ENCODE assay signal across 11 cellular contexts in the genomic region with DNA sequence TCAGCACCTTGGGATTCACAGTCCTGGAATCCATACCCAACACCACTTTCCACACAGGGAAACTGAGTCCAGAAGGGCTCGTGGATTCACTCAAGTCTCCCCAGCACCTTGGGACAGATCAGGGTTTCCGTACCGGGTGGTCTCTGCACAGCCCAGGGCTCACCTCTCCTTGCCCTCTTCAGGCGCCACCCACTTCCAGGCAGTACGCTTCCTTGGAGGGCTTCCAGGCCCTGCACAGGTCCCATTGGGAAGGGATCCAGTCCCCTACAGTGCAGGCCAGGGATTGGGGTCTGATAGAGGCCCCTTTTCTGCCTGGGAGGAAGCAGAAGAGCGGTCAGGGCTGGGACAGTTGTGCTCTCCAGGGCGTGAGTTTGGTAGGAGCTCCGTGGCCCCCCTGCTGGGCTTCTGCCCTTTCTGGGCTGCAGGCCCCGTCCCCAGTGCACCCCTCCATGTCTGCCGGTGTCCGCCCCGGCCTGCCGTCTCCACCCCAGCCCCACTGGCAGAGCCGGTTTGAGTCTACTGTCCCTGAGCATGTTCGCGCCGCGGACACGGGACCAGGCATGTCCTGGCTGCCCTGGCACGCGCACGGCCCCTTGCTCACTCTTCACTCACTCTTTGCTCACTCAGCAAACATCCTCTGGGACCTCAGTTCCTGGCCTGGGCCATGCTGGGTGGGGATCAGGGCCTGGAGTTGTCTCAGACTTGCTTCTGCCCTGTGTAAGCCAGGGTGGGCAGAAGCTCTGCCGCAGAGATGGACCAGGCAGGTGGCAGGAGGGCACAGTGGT. TPM values are rescaled to one million over a fixed set of nuclear protein-coding genes. Genes with fewer than 3 reads are reported as not detected.
DNase-seq lines count a peak whose midpoint lies in the region; ATAC-seq, FAIRE-seq and TF ChIP-seq lines count a peak whose summit lies in the region.
"Had no signal": no experiment of that assay in that cellular context is flagged by ENCODE, and none has a peak within 500 bp of the region (broad histone marks: within the 10 kb centered on the region; RNA-seq: fewer than 3 reads in every experiment).

No MANE protein-coding gene starts in this region.

- FAIRE-seq in A549 (lab: Jason Lieb, UNC), result no peak

- TF ChIP-seq EP300 in A549 (IDR thresholded peaks at IDR 0.05) (no peak), esophagus muscularis mucosa (IDR thresholded peaks at IDR 0.05) (no peak), ovary (IDR thresholded peaks at IDR 0.05) (no peak)

- no peak overlapping the region for H2BK15ac ChIP-seq in IMR-90 (ENCODE audit: low read depth, low read length)

- TF ChIP-seq POLR2A in A549 (IDR thresholded peaks at IDR 0.05; ENCODE audit: low read length) (no peak), IMR-90 (IDR thresholded peaks at IDR 0.05; ENCODE audit: low read depth, low read length) (no peak), esophagus muscularis mucosa (IDR thresholded peaks at IDR 0.05; ENCODE audit: low read depth) (no peak), ovary (IDR thresholded peaks at IDR 0.05) (no peak)

- 75% methylated on average over 20 of the region's 23 CpGs for WGBS in A549 (ENCODE audit: missing lambda C conversion rate)
- WGBS in IMR-90 (ENCODE audit: extremely low coverage in 2 of 2, insufficient read length in 1 of 2), 2 experiments, result 85% methylated on average over 14 of the region's 23 CpGs; no CpG with 5 or more reads in 1 of the 2 experiments
- WGBS in esophagus muscularis mucosa, result 74% methylated on average over 12 of the region's 23 CpGs
- 59 to 63% (median 60%) methylated on average over 23 of the region's 23 CpGs for WGBS in ovary, 3 donors

- H4K20me1 ChIP-seq in IMR-90 (ENCODE audit: insufficient read depth, low read length), result peaks cover 90% of the 10 kb centered on the region

- peaks cover 70% of the 10 kb centered on the region for H3K4me1 ChIP-seq in A549
- H3K4me1 ChIP-seq in IMR-90 (ENCODE audit: control insufficient read depth, insufficient read depth, low read length), result peaks cover 5% of the 10 kb centered on the region
- peaks cover 11 to 86% (median 67%) of the 10 kb centered on the region in 4 donors for H3K4me1 ChIP-seq in esophagus muscularis mucosa
- peaks cover 13% of the 10 kb centered on the region for H3K4me1 ChIP-seq in ovary (ENCODE audit: insufficient read depth)

- dilution Hi-C loops in IMR-90 (cut with HindIII; ENCODE audit: low sequenced_read_pairs, unreplicated experiment), result no loop called here

- DNase-seq in A549 (ENCODE audit: low read depth in 1 of 2, low spot score in 1 of 2), result no peak
- no peak for DNase-seq in IMR-90
- no peak for DNase-seq in esophagus muscularis mucosa (ENCODE audit: extremely low spot score)
- DNase-seq in ovary, result peak in 3 of 5 donors; percentile 28 to 59 (median 40)
- no peak for DNase-seq in cerebellar cortex (ENCODE audit: low spot score)
- no peak for DNase-seq in effector CD8-positive, alpha-beta T cell (lab: John Stamatoyannopoulos, UW)
- DNase-seq in MG63, result no peak
- no peak for DNase-seq in hypothalamus (lab: John Stamatoyannopoulos, UW)
- DNase-seq: activated B cell treated with CpG ODN at 0.5 μM for 24 hours; central memory CD4-positive, alpha-beta T cell; NCI-H226 had no signal

- H3K79me1 ChIP-seq in IMR-90 (ENCODE audit: low read depth in 1 of 2, low read length in 2 of 2), result peaks cover 32 to 92% of the 10 kb centered on the region in 2 experiments

- H3K4me3 ChIP-seq in A549 (no peak overlapping the region), IMR-90 (ENCODE audit: insufficient read depth, low read depth, low read length) (no peak overlapping the region), esophagus muscularis mucosa (peak overlapping the region in 1 of 4 donors; percentile 5), ovary (no peak overlapping the region), MG63 (no peak overlapping the region)

- no peak overlapping the region for H2AK5ac ChIP-seq in IMR-90 (ENCODE audit: low read depth, low read length)

- ATAC-seq in A549 (peak in 1 of 2 experiments; percentile 5; a peak in 1 of 6 replicates), IMR-90 (ENCODE audit: low read depth) (no peak)

- no peak overlapping the region for H3K4ac ChIP-seq in IMR-90 (ENCODE audit: low read depth, low read length)

- TF ChIP-seq CTCF in A549 (IDR thresholded peaks at IDR 0.05), result no peak
- TF ChIP-seq CTCF in IMR-90 (conservative IDR thresholded peaks at IDR 0.05; ENCODE audit: low read depth, low read length), result no peak
- no peak for TF ChIP-seq CTCF in esophagus muscularis mucosa (IDR thresholded peaks at IDR 0.05)
- no peak for TF ChIP-seq CTCF in ovary (IDR thresholded peaks at IDR 0.05)

- H4K91ac ChIP-seq in IMR-90 (ENCODE audit: insufficient read depth, low read depth, low read length), result no peak overlapping the region

- POLR2A ChIA-PET in A549 (lab: Yijun Ruan, JAX), result interaction anchor here (0.5 kb wide), 1 partner anchor 22 kb away, joined by 3 read pairs; no protein-coding TSS in a partner anchor
- POLR2A ChIA-PET in IMR-90 (lab: Charles Lee; ENCODE audit: unreplicated experiment), result no interaction called here

- H3K23ac ChIP-seq in IMR-90 (ENCODE audit: low read depth, low read length), result no peak overlapping the region

- H3K36me3 ChIP-seq in IMR-90 (ENCODE audit: control insufficient read depth, insufficient read depth, low read length), result peaks cover 7% of the 10 kb centered on the region
- H3K36me3 ChIP-seq in esophagus muscularis mucosa, result peaks cover 0 to 12% (median 3%) of the 10 kb centered on the region in 4 donors
- H3K36me3 ChIP-seq in ovary, result no peaks in the 10 kb centered on the region
- peaks cover 8% of the 10 kb centered on the region for H3K36me3 ChIP-seq in MG63

- H4K8ac ChIP-seq in IMR-90 (ENCODE audit: low read depth in 2 of 2, low read length in 2 of 2), result no peak overlapping the region

- H2AK9ac ChIP-seq in IMR-90 (replicated peaks; ENCODE audit: low read depth, low read length, poor library complexity), result peak overlapping the region; percentile 19

- no TSS peak for BruUV-seq in IMR-90 (replicated peaks; lab: Mats Ljungman, UMichigan)

- TF ChIP-seq RAD21 in A549 (conservative IDR thresholded peaks at IDR 0.05 in 1 of 2, IDR thresholded peaks at IDR 0.05 in 1 of 2) (no peak), IMR-90 (IDR thresholded peaks at IDR 0.05; ENCODE audit: low read length) (no peak)

- intact Hi-C loops in IMR-90 (cut with micrococcal nuclease), result no loop called here
- intact Hi-C loops in esophagus muscularis mucosa (cut with DNase I), result no loop called here
- intact Hi-C loops in ovary (cut with DNase I), result no loop called here

- no peaks in the 10 kb centered on the region for H3K27me3 ChIP-seq in IMR-90 (ENCODE audit: control insufficient read depth, insufficient read depth, low read length)
- H3K27me3 ChIP-seq in esophagus muscularis mucosa, result no peaks in the 10 kb centered on the region
- no peaks in the 10 kb centered on the region for H3K27me3 ChIP-seq in ovary
- H3K27me3 ChIP-seq in MG63, result no peaks in the 10 kb centered on the region

- H2BK20ac ChIP-seq in IMR-90 (ENCODE audit: low read depth, low read length), result no peak overlapping the region

- in situ Hi-C loops in IMR-90 (cut with MboI; ENCODE audit: low sequenced_read_pairs), result no loop called here

- H3K4me2 ChIP-seq in A549, result peak overlapping the region; percentile 22; the same call in 2 of the 3 replicates
- H3K4me2 ChIP-seq in IMR-90 (ENCODE audit: low read depth, low read length), result no peak overlapping the region

- H3K56ac ChIP-seq in IMR-90 (ENCODE audit: extremely low read depth, insufficient read depth, low read length), result no peak overlapping the region

- H2BK120ac ChIP-seq in IMR-90 (ENCODE audit: low read depth, low read length), result no peak overlapping the region

- peaks cover 18% of the 10 kb centered on the region for H3K9me1 ChIP-seq in IMR-90 (ENCODE audit: insufficient read depth, low read length)

- H2AFZ ChIP-seq in IMR-90 (replicated peaks; ENCODE audit: low read length, poor library complexity), result no peak overlapping the region

- no peak overlapping the region for H3K14ac ChIP-seq in IMR-90 (replicated peaks; ENCODE audit: low read depth, low read length)

- no peak overlapping the region for H2BK5ac ChIP-seq in IMR-90 (ENCODE audit: low read depth, low read length, poor library complexity, severe bottlenecking)

- H4K5ac ChIP-seq in IMR-90 (ENCODE audit: low read depth, low read length), result no peak overlapping the region

- no peak overlapping the region for H3K18ac ChIP-seq in IMR-90 (ENCODE audit: low read depth, low read length)

- CTCF ChIA-PET in A549 (lab: Yijun Ruan, JAX), result interaction anchor here (1.3 to 1.5 kb wide), 2 partner anchors 18 to 31 kb away, joined by 3 read pairs; no protein-coding TSS in a partner anchor
- CTCF ChIA-PET in IMR-90 (lab: Yijun Ruan, JAX), result no interaction called here

- no peak overlapping the region for H3K9ac ChIP-seq in IMR-90 (ENCODE audit: low read depth, low read length)

- H3K27ac ChIP-seq in A549 (peak overlapping the region; percentile 30 to 85; a peak in 5 of 6 replicates), IMR-90 (ENCODE audit: insufficient read depth, low read length) (no peak overlapping the region), esophagus muscularis mucosa (replicated peaks in 1 of 4) (peak overlapping the region; percentile 15 to 65 (median 36)), ovary (peak overlapping the region in 1 of 2 donors; percentile 7)

- H3K9me3 ChIP-seq in A549, result no peaks in the 10 kb centered on the region
- H3K9me3 ChIP-seq in IMR-90 (ENCODE audit: control insufficient read depth, insufficient read depth, low read length), result no peaks in the 10 kb centered on the region
- no peaks in the 10 kb centered on the region for H3K9me3 ChIP-seq in esophagus muscularis mucosa
- H3K9me3 ChIP-seq in ovary, result no peaks in the 10 kb centered on the region
- H3K9me3 ChIP-seq in MG63, result no peaks in the 10 kb centered on the region

TF ChIP-seq in IMR-90, 13 proteins besides CTCF, POLR2A, EP300 and RAD21 (continues in another document):
- TF ChIP-seq NFE2L2 (IDR thresholded peaks at IDR 0.05; ENCODE audit: low read depth, low read length), result no peak
- no peak for TF ChIP-seq MAZ (IDR thresholded peaks at IDR 0.05; ENCODE audit: borderline replicate concordance, low read depth, low read length)
- TF ChIP-seq CHD1 (IDR thresholded peaks at IDR 0.05; ENCODE audit: low read depth, low read length), result no peak
- no peak for TF ChIP-seq MAFK (IDR thresholded peaks at IDR 0.05; ENCODE audit: low read depth, low read length)

RNA-seq across cellular contexts. Expression of gene SRC, which starts 12.6 kb away (rescaled TPM):
- polyA plus RNA-seq in A549 (2011; rRNA removed) (154 and 212 TPM in 2 replicates), A549 (2017; fragmentation: RNase III; extraction: RNeasy Plus Mini Kit Qiagen cat#74134 plus additional on column Dnase treatment) (133 to 139 TPM (median 134 TPM) in 3 replicates), IMR-90 (2012; rRNA removed) (19.8 and 24.2 TPM in 2 replicates), ovary (10 to 100 TPM; 17.0 to 27.0 TPM)
- polyA plus RNA-seq in A549 (2012; cell fraction: cytosol; rRNA removed), result 122 and 170 TPM in 2 replicates
- 500 and 511 TPM in 2 replicates for polyA plus RNA-seq in A549 (2012; cell fraction: nucleus; rRNA removed)
- 278 and 313 TPM in 2 replicates for polyA minus RNA-seq in A549 (2011; rRNA and poly(A)+ RNA removed)
- total RNA-seq in IMR-90 (2012; rRNA removed) (6.7 and 7.0 TPM in 2 replicates), esophagus muscularis mucosa (10 to 100 TPM; 27.5 to 52.2 (median 42.3) TPM), ovary (10 to 100 TPM; 23.1 to 72.7 (median 45.5) TPM)
- polyA plus RNA-seq in IMR-90 (2012; cell fraction: cytosol; rRNA removed), result 10.7 and 21.0 TPM in 2 replicates
- polyA plus RNA-seq in IMR-90 (2012; cell fraction: nucleus; rRNA removed; ENCODE audit: low replicate concordance), result 66.9 and 101 TPM in 2 replicates
- total RNA-seq in MG63 (2014; rRNA removed; shearing (Covaris generic); ENCODE audit: low replicate concordance), result 25.4 and 33.0 TPM in 2 replicates

Comparison
In these comparisons a context has a peak if more than half of its experiments do, and no peak if none do; other contexts are left out.
1. DNase-seq: peak in ovary (3 of 5); none in A549 (0 of 2), IMR-90 (single experiment), esophagus muscularis mucosa (single experiment), cerebellar cortex (single experiment), effector CD8-positive, alpha-beta T cell (single experiment), MG63 (single experiment) and hypothalamus (0 of 51).